ENCODE assay signal across 23 cellular contexts in the genomic region with DNA sequence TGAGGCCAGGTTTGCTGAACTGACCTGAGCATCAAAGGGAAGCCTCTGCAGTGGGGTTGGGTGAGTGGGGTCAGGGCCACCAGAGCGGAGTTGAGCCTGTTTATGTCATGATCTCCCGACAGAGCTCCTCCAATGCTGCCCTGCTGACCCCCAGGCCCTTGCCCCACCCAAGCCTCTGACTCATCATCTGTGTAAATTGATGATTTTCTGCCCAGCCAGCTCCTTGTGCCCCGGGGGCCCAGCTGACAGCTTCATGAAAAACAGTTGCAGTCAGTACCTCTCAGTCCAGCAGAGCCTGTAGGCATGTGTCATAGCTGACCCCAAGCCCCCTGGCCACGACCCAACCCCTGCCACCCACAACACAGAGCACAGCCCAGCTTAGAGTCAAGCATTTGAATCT.
DNase-seq lines count a peak whose midpoint lies in the region; ATAC-seq and TF ChIP-seq lines count a peak whose summit lies in the region.
"Had no signal": no experiment of that assay in that cellular context is flagged by ENCODE, and none has a peak within 500 bp of the region (broad histone marks: within the 10 kb centered on the region; RNA-seq: fewer than 3 reads in every experiment).

No MANE protein-coding gene starts in this region.

- H3K4me3 ChIP-seq in mammary epithelial cell (replicated peaks in 1 of 3; ENCODE audit: insufficient read depth in 1 of 3, low read depth in 2 of 3, low read length in 3 of 3) (no peak overlapping the region), breast epithelium (no peak overlapping the region), PC-3 (ENCODE audit: low read length) (no peak overlapping the region), epithelial cell of esophagus (ENCODE audit: low read length) (no peak overlapping the region), lower lobe of right lung (no peak overlapping the region), spleen (no peak overlapping the region)
- H3K4me3 ChIP-seq: body of pancreas, smooth muscle cell, tibial nerve had no signal

- BruUV-seq in mammary epithelial cell (replicated peaks; lab: Mats Ljungman, UMichigan) (no TSS peak), PC-3 (replicated peaks; lab: Mats Ljungman, UMichigan) (no TSS peak)

- H4K20me1 ChIP-seq in mammary epithelial cell (ENCODE audit: insufficient read depth, low read length) = no peaks in the 10 kb centered on the region
- no peaks in the 10 kb centered on the region for H4K20me1 ChIP-seq in PC-3 (ENCODE audit: low read length)

- TF ChIP-seq CTCF in mammary epithelial cell (conservative IDR thresholded peaks at IDR 0.05 in 1 of 2, IDR thresholded peaks at IDR 0.05 in 1 of 2; ENCODE audit: extremely low read depth in 1 of 2, insufficient read depth in 1 of 2, low read depth in 1 of 2, low read length in 2 of 2) = no peak
- no peak for TF ChIP-seq CTCF in breast epithelium (IDR thresholded peaks at IDR 0.05)
- no peak for TF ChIP-seq CTCF in PC-3 (conservative IDR thresholded peaks at IDR 0.05; ENCODE audit: low read depth, low read length)
- no peak for TF ChIP-seq CTCF in epithelial cell of esophagus (IDR thresholded peaks at IDR 0.05; ENCODE audit: insufficient read depth, low read depth, low read length, missing control alignments)
- TF ChIP-seq CTCF in lower lobe of right lung (IDR thresholded peaks at IDR 0.05) = no peak
- TF ChIP-seq CTCF in spleen (IDR thresholded peaks at IDR 0.05 in 8 of 11, conservative IDR thresholded peaks at IDR 0.05 in 3 of 11) = no peak

- in situ Hi-C loops in mammary epithelial cell (cut with MboI; ENCODE audit: low sequenced_read_pairs in 2 of 2) = no loop called here

- no peaks in the 10 kb centered on the region for H3F3A ChIP-seq in PC-3 (ENCODE audit: low read length, unreplicated experiment)

- DNase-seq in mammary epithelial cell = peak; percentile 3
- no peak for DNase-seq in breast epithelium (ENCODE audit: low spot score in 2 of 2)
- DNase-seq in PC-3 = peak; percentile 44
- peak; percentile 5 for DNase-seq in epithelial cell of esophagus (ENCODE audit: low read depth)
- no peak for DNase-seq in lower lobe of right lung
- no peak for DNase-seq in NCI-H2171 treated with DMSO at 0.1 percent for 48 hours (lab: John Stamatoyannopoulos, UW)
- no peak for DNase-seq in spleen
- DNase-seq: 8988T; activated CD4-positive, alpha-beta T cell treated with anti-CD3 and anti-CD28 coated beads, Interleukin-2, amount 10 ng/mL, durations not matched to agents 7 days and 5 days; body of pancreas; cortex of kidney; GDM1; GOT3; hypothalamus; Karpas-422; NCI-H1105; nucleus accumbens; Right ventricle myocardium superior; stimulated activated CD4-positive, alpha-beta T cell treated with anti-CD3 and anti-CD28 coated beads, Interleukin-4, amount 100 ng/mL, for 1 hour; stimulated activated naive CD8-positive, alpha-beta T cell treated with anti-CD3 and anti-CD28 coated beads, Interleukin-15, Interleukin-2, amounts not matched to agents 100 U/mL and 50 U/mL, for 24 hours had no signal

- no peaks in the 10 kb centered on the region for H3K36me3 ChIP-seq in mammary epithelial cell (ENCODE audit: insufficient read depth, low read length)
- H3K36me3 ChIP-seq in breast epithelium = no peaks in the 10 kb centered on the region
- H3K36me3 ChIP-seq in PC-3 (ENCODE audit: low read depth, low read length) = no peaks in the 10 kb centered on the region
- no peaks in the 10 kb centered on the region for H3K36me3 ChIP-seq in lower lobe of right lung
- no peaks in the 10 kb centered on the region for H3K36me3 ChIP-seq in spleen
- H3K36me3 ChIP-seq: tibial nerve had no signal

- intact Hi-C loops in mammary epithelial cell (cut with micrococcal nuclease) (no loop called here), breast epithelium (cut with DNase I; ENCODE audit: low total_unique reads) (no loop called here), PC-3 (cut with micrococcal nuclease) (no loop called here), lower lobe of right lung (cut with DNase I) (no loop called here), spleen (cut with DNase I; ENCODE audit: low total_unique reads) (no loop called here)

- POLR2A ChIA-PET in PC-3 (lab: Charles Lee; ENCODE audit: unreplicated experiment) = no interaction called here

- dilution Hi-C loops in mammary epithelial cell (cut with HindIII; ENCODE audit: low sequenced_read_pairs) = no loop called here

- no peaks in the 10 kb centered on the region for H3K79me2 ChIP-seq in mammary epithelial cell (ENCODE audit: insufficient read depth, low read length)
- no peaks in the 10 kb centered on the region for H3K79me2 ChIP-seq in PC-3 (ENCODE audit: low read length)

- no peaks in the 10 kb centered on the region for H3K9me2 ChIP-seq in PC-3 (replicated peaks; ENCODE audit: low read length)

- WGBS in mammary epithelial cell (ENCODE audit: low coverage, missing lambda C conversion rate) = 0% methylated on average over 1 of the region's 4 CpGs
- 32 to 57% (median 45%) methylated on average over 4 of the region's 4 CpGs for WGBS in spleen, 5 donors

- no peaks in the 10 kb centered on the region for H3K9me3 ChIP-seq in mammary epithelial cell (replicated peaks; ENCODE audit: insufficient read depth, low read length)
- H3K9me3 ChIP-seq in breast epithelium = no peaks in the 10 kb centered on the region
- no peaks in the 10 kb centered on the region for H3K9me3 ChIP-seq in PC-3 (ENCODE audit: low read length)
- no peaks in the 10 kb centered on the region for H3K9me3 ChIP-seq in lower lobe of right lung
- no peaks in the 10 kb centered on the region for H3K9me3 ChIP-seq in spleen
- H3K9me3 ChIP-seq: body of pancreas, tibial nerve had no signal

- TF ChIP-seq POLR2A in breast epithelium (IDR thresholded peaks at IDR 0.05) (no peak), spleen (IDR thresholded peaks at IDR 0.05) (no peak)

- ATAC-seq in PC-3 = peak; percentile 40
- no peak for ATAC-seq in lower lobe of right lung
- no peak for ATAC-seq in GM21390 (IDR thresholded peaks at IDR 0.05; ENCODE audit: unreplicated experiment)
- ATAC-seq: body of pancreas; stimulated activated naive CD8-positive, alpha-beta T cell treated with anti-CD3 and anti-CD28 coated beads, Interleukin-15, Interleukin-2, amounts not matched to agents 100 U/mL and 50 U/mL, for 24 hours had no signal

- no peak overlapping the region for H3K9ac ChIP-seq in mammary epithelial cell (ENCODE audit: insufficient read depth, low read length)
- no peak overlapping the region for H3K9ac ChIP-seq in PC-3 (ENCODE audit: low read length)

- CTCF ChIA-PET in mammary epithelial cell (lab: Charles Lee; ENCODE audit: low non-redundant PET) (no interaction called here), PC-3 (lab: Charles Lee) (no interaction called here)

- H3K4me2 ChIP-seq in mammary epithelial cell (ENCODE audit: insufficient read depth, low read depth, low read length) = no peak overlapping the region
- H3K4me2 ChIP-seq in PC-3 (ENCODE audit: low read length) = no peak overlapping the region; the same call in 1 of the 2 replicates
- H3K4me2 ChIP-seq: smooth muscle cell had no signal

- H3K27me3 ChIP-seq in mammary epithelial cell (ENCODE audit: insufficient read depth, low read length) = no peaks in the 10 kb centered on the region
- H3K27me3 ChIP-seq in breast epithelium = no peaks in the 10 kb centered on the region
- no peaks in the 10 kb centered on the region for H3K27me3 ChIP-seq in PC-3 (ENCODE audit: low read length)
- H3K27me3 ChIP-seq in lower lobe of right lung (ENCODE audit: low read depth) = peaks cover 17% of the 10 kb centered on the region
- peaks cover 0 to 39% (median 0%) of the 10 kb centered on the region in 7 donors for H3K27me3 ChIP-seq in spleen (replicated peaks in 1 of 7)
- H3K27me3 ChIP-seq: body of pancreas, tibial nerve had no signal

- H2AFZ ChIP-seq in mammary epithelial cell (ENCODE audit: low read depth, low read length) (no peak overlapping the region), PC-3 (ENCODE audit: low read length) (no peak overlapping the region)

- H3K4me1 ChIP-seq in mammary epithelial cell (ENCODE audit: insufficient read depth, low read length) = no peaks in the 10 kb centered on the region
- no peaks in the 10 kb centered on the region for H3K4me1 ChIP-seq in breast epithelium
- peaks cover 8% of the 10 kb centered on the region for H3K4me1 ChIP-seq in PC-3 (ENCODE audit: insufficient read depth, low read length)
- H3K4me1 ChIP-seq in lower lobe of right lung = no peaks in the 10 kb centered on the region
- no peaks in the 10 kb centered on the region for H3K4me1 ChIP-seq in spleen
- H3K4me1 ChIP-seq: body of pancreas, tibial nerve had no signal

- H3K27ac ChIP-seq in mammary epithelial cell (ENCODE audit: insufficient read depth, low read depth, low read length) = no peak overlapping the region
- no peak overlapping the region for H3K27ac ChIP-seq in breast epithelium
- no peak overlapping the region for H3K27ac ChIP-seq in PC-3 (ENCODE audit: low read length)
- H3K27ac ChIP-seq in lower lobe of right lung = no peak overlapping the region
- H3K27ac ChIP-seq in spleen = no peak overlapping the region
- H3K27ac ChIP-seq: body of pancreas, tibial nerve had no signal

Comparison
In these comparisons a context has a peak if more than half of its experiments do, and no peak if none do; other contexts are left out.
1. DNase-seq: peak in mammary epithelial cell (single experiment), PC-3 (single experiment) and epithelial cell of esophagus (single experiment); none in breast epithelium (0 of 2), lower lobe of right lung (single experiment), NCI-H2171 treated with DMSO at 0.1 percent for 48 hours (single experiment) and spleen (single experiment).